In the genomic region with DNA sequence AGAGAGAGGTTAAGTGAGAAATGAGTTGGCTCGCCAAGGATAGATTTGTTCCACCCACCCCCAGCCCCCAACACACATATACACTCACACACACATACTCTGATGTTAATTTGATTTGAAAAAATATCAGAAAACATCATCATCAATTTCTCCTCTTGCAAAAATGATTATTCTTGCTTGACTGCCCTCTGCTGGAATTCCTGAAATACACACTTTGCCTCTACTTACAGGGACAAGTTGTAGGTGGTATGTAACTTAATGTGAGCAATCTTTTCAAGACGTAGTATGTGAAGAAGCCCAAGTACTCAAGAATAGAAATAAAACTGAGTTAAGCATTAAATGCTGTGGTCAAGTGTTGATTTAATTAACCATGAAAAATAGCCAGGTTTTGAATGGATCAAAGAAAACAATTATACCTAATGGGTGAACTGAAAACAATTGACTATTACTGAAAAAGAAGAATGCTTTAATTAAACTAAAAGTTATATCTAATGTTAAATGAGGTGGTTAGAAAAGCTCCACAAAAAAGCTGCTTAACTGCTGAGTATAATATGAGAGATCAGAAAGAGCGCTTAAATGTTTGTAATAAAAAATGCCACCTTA, we compare ENCODE assay signal across 9 cellular contexts. TPM values are rescaled to one million over a fixed set of nuclear protein-coding genes. Genes with fewer than 3 reads are reported as not detected.
A peak's percentile ranks its signal among the peaks of the same experiment; 100 is the strongest.
DNase-seq lines count a peak whose midpoint lies in the region; ATAC-seq and TF ChIP-seq lines count a peak whose summit lies in the region.
"Had no signal": no experiment of that assay in that cellular context is flagged by ENCODE, and none has a peak within 500 bp of the region (broad histone marks: within the 10 kb centered on the region; RNA-seq: fewer than 3 reads in every experiment).

No MANE protein-coding gene starts in this region.

- H3K9me3 ChIP-seq in SU-DHL-6 (ENCODE audit: insufficient read depth, low read length) = no peaks in the 10 kb centered on the region
- H3K9me3 ChIP-seq in upper lobe of left lung = no peaks in the 10 kb centered on the region

- H2AFZ ChIP-seq in SU-DHL-6 (ENCODE audit: low read depth, low read length, severe bottlenecking) = no peak overlapping the region

- H3K4me2 ChIP-seq in SU-DHL-6 (ENCODE audit: low read depth, low read length, poor library complexity, severe bottlenecking) = no peak overlapping the region

- H3K4me1 ChIP-seq in upper lobe of left lung = no peaks in the 10 kb centered on the region

- H3K9me2 ChIP-seq in SU-DHL-6 (replicated peaks; ENCODE audit: insufficient read depth, low read length) = no peaks in the 10 kb centered on the region

- H4K20me1 ChIP-seq in SU-DHL-6 (ENCODE audit: low read depth, low read length) = no peaks in the 10 kb centered on the region

- H3K27ac ChIP-seq in SU-DHL-6 (ENCODE audit: low read depth, low read length) (no peak overlapping the region), upper lobe of left lung (no peak overlapping the region)

- H3K36me3 ChIP-seq in SU-DHL-6 (ENCODE audit: low read length) (no peaks in the 10 kb centered on the region), upper lobe of left lung (no peaks in the 10 kb centered on the region)

- TF ChIP-seq CTCF in SU-DHL-6 (IDR thresholded peaks at IDR 0.05; ENCODE audit: insufficient read depth, low read length, poor library complexity, severe bottlenecking) (peak; percentile 55), upper lobe of left lung (IDR thresholded peaks at IDR 0.05) (peak in 5 of 6 experiments; percentile 36 to 64 (median 56))

- 43 to 50% methylated on average over 3 of the region's 3 CpGs for WGBS in upper lobe of left lung, 2 donors

- H3K4me3 ChIP-seq in SU-DHL-6 (ENCODE audit: insufficient read depth, low read length, poor library complexity, severe bottlenecking) (no peak overlapping the region), upper lobe of left lung (no peak overlapping the region)

- TF ChIP-seq POLR2A in upper lobe of left lung (IDR thresholded peaks at IDR 0.05) = no peak

- ATAC-seq in HG03442 (IDR thresholded peaks at IDR 0.05; ENCODE audit: unreplicated experiment) (peak; percentile 34), upper lobe of left lung (ENCODE audit: low FRiP score in 2 of 2) (no peak), HG03565 (IDR thresholded peaks at IDR 0.05; ENCODE audit: unreplicated experiment) (no peak)

- H3K27me3 ChIP-seq in SU-DHL-6 (ENCODE audit: low read length) (no peaks in the 10 kb centered on the region), upper lobe of left lung (no peaks in the 10 kb centered on the region)

- H3F3A ChIP-seq in SU-DHL-6 (ENCODE audit: insufficient read depth) = no peaks in the 10 kb centered on the region

- H3K79me2 ChIP-seq in SU-DHL-6 (ENCODE audit: insufficient read depth, low read length) = no peaks in the 10 kb centered on the region

- H3K9ac ChIP-seq in SU-DHL-6 (ENCODE audit: low read length) = no peak overlapping the region

- no peak for TF ChIP-seq EP300 in upper lobe of left lung (IDR thresholded peaks at IDR 0.05)

- peak; percentile 13 for DNase-seq in Daoy (ENCODE audit: low read depth)
- peak; percentile 15 for DNase-seq in iPS DF 19.7 (ENCODE audit: low read depth, low spot score)
- no peak for DNase-seq in upper lobe of left lung
- DNase-seq in NCI-H2029 treated with DMSO at 0.1 percent for 48 hours (lab: John Stamatoyannopoulos, UW) = no peak
- no peak for DNase-seq in NCI-H128 (lab: John Stamatoyannopoulos, UW; ENCODE audit: unreplicated experiment)

RNA-seq across cellular contexts. Expression of a gene that starts 46.6 kb away (rescaled TPM):
- total RNA-seq in Daoy (2014; rRNA removed; shearing (Covaris generic)) = not detected in 2 replicates
- total RNA-seq in upper lobe of left lung = not detected
- total RNA-seq: T-helper 1 cell treated with Interleukin-12 subunit alpha and Interleukin-12 subunit beta and Interleukin-4 antibody, amounts not matched to agents 30 ng/mL and 1 ng/mL, for 36 hours had no signal

Comparison
In these comparisons a context has a peak if more than half of its experiments do, and no peak if none do; other contexts are left out.
1. DNase-seq: peak in Daoy (single experiment) and iPS DF 19.7 (single experiment); none in upper lobe of left lung (0 of 2), NCI-H2029 treated with DMSO at 0.1 percent for 48 hours (single experiment) and NCI-H128 (single experiment).